In genomic region chr3:32413845-32414526, GRCh38 we compare ENCODE assay signal across 2 cellular contexts.
TF ChIP-seq lines count a peak whose summit lies in the region.

No MANE protein-coding gene starts in this region.

TF ChIP-seq in IMR-90, 13 proteins besides CTCF, POLR2A, EP300 and RAD21:
- TF ChIP-seq ELK1 (IDR thresholded peaks at IDR 0.05; ENCODE audit: borderline replicate concordance, low read depth, low read length) (no peak), MAFK (IDR thresholded peaks at IDR 0.05; ENCODE audit: low read depth, low read length) (no peak), NFE2L2 (IDR thresholded peaks at IDR 0.05; ENCODE audit: low read depth, low read length) (no peak), SMC3 (IDR thresholded peaks at IDR 0.05; ENCODE audit: low read depth, low read length) (no peak), MAZ (IDR thresholded peaks at IDR 0.05; ENCODE audit: borderline replicate concordance, low read depth, low read length) (no peak), MXI1 (IDR thresholded peaks at IDR 0.05; ENCODE audit: borderline replicate concordance, low read depth, low read length) (no peak), CEBPB (IDR thresholded peaks at IDR 0.05; ENCODE audit: low read depth, low read length) (no peak), USF2 (IDR thresholded peaks at IDR 0.05; ENCODE audit: low read depth, low read length) (no peak), BHLHE40 (IDR thresholded peaks at IDR 0.05; ENCODE audit: low read depth, low read length) (no peak), FOS (IDR thresholded peaks at IDR 0.05; ENCODE audit: low read depth, low read length) (no peak), RCOR1 (IDR thresholded peaks at IDR 0.05; ENCODE audit: insufficient replicate concordance, low read length) (no peak), RFX5 (IDR thresholded peaks at IDR 0.05; ENCODE audit: low read depth, low read length) (no peak), CHD1 (IDR thresholded peaks at IDR 0.05; ENCODE audit: low read depth, low read length) (no peak)

TF ChIP-seq in GM12878, 131 proteins besides CTCF, POLR2A, EP300 and RAD21:
- TF ChIP-seq NRF1 (conservative IDR thresholded peaks at IDR 0.05; ENCODE audit: low read depth, low read length) (no peak), GATAD2B (conservative IDR thresholded peaks at IDR 0.05; ENCODE audit: low read depth) (no peak), E2F4 (IDR thresholded peaks at IDR 0.05; ENCODE audit: low read depth, low read length) (no peak), NFIC (IDR thresholded peaks at IDR 0.05; ENCODE audit: low read depth, low read length) (no peak), FOXK2 (IDR thresholded peaks at IDR 0.05) (no peak), BACH1 (IDR thresholded peaks at IDR 0.05; ENCODE audit: borderline replicate concordance) (no peak), CBX5 (IDR thresholded peaks at IDR 0.05; ENCODE audit: low read depth) (no peak), ZBED1 (IDR thresholded peaks at IDR 0.05; ENCODE audit: borderline replicate concordance) (no peak), PKNOX1 (IDR thresholded peaks at IDR 0.05) (no peak), ZNF622 (IDR thresholded peaks at IDR 0.05) (no peak), JUND (IDR thresholded peaks at IDR 0.05; ENCODE audit: low read depth, low read length) (no peak), MYB (IDR thresholded peaks at IDR 0.05; ENCODE audit: borderline replicate concordance, low read depth, low read length) (no peak), NBN (IDR thresholded peaks at IDR 0.05) (no peak), KLF5 (IDR thresholded peaks at IDR 0.05; ENCODE audit: partially characterized antibody) (no peak), TARDBP (IDR thresholded peaks at IDR 0.05; ENCODE audit: borderline replicate concordance) (no peak), BMI1 (IDR thresholded peaks at IDR 0.05; ENCODE audit: borderline replicate concordance) (no peak), SPI1 (IDR thresholded peaks at IDR 0.05; ENCODE audit: borderline replicate concordance, insufficient read depth, low read depth, low read length) (no peak), ATF3 (IDR thresholded peaks at IDR 0.05; ENCODE audit: borderline replicate concordance, extremely low read depth, low read depth, low read length) (no peak), ESRRA (IDR thresholded peaks at IDR 0.05; ENCODE audit: low read length) (no peak)
